ENCODE assay signal across 13 cellular contexts in the genomic region with DNA sequence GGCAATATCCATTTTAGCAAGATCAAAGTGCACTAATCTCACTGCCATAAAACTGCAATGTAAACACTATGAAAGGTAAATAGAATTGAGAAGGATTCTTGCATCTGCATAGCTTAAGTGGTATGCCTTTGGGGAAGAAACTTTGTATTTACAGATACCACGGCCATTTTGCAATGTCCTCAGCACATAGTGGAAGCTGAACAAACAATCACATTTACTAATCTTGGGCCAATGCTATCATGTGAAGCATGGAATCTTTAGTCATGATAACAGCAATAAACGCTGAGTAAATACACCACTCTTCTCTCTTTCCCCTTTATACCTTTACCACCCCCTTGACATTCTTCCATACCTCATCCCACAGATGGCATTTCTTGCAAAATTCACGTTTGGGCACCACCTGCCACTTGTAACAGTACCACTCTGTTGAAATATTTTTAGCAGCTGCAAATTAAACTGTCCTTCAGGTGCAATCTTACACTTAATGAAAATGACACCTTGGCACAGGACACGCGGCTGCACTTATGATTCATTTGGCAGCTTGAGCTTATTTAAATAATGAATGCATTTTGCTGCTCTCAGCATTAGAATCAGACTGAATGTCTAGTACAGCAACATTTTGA.
DNase-seq lines count a peak whose midpoint lies in the region; ATAC-seq and TF ChIP-seq lines count a peak whose summit lies in the region.
"Had no signal": no experiment of that assay in that cellular context is flagged by ENCODE, and none has a peak within 500 bp of the region (broad histone marks: within the 10 kb centered on the region; RNA-seq: fewer than 3 reads in every experiment).

No MANE protein-coding gene starts in this region.

- no peak overlapping the region for H3K9ac ChIP-seq in neural progenitor cell

- H3K4me2 ChIP-seq in neural progenitor cell, result no peak overlapping the region

- H3F3A ChIP-seq in neural progenitor cell (ENCODE audit: low read depth), result peaks cover 15% of the 10 kb centered on the region

- no peak overlapping the region for H3K27ac Mint-ChIP-seq in neural progenitor cell
- H3K27ac Mint-ChIP-seq: activated B cell treated with CpG ODN at 0.5 μM for 24 hours had no signal

- H3K4me1 Mint-ChIP-seq in neural progenitor cell, result peaks cover 15% of the 10 kb centered on the region
- H3K4me1 Mint-ChIP-seq: activated B cell treated with CpG ODN at 0.5 μM for 24 hours; naive thymus-derived CD4-positive, alpha-beta T cell had no signal

- H3K9me3 ChIP-seq in RWPE2 (ENCODE audit: severe bottlenecking), result no peaks in the 10 kb centered on the region
- H3K9me3 ChIP-seq in neural progenitor cell (ENCODE audit: low read depth), result no peaks in the 10 kb centered on the region

- no peaks in the 10 kb centered on the region for H4K20me1 ChIP-seq in neural progenitor cell (ENCODE audit: low read depth)

- H3K36me3 Mint-ChIP-seq in neural progenitor cell, result peaks cover 17% of the 10 kb centered on the region
- H3K36me3 Mint-ChIP-seq: naive thymus-derived CD4-positive, alpha-beta T cell had no signal

- H3K27ac ChIP-seq in RWPE2 (ENCODE audit: poor library complexity, severe bottlenecking) (peak overlapping the region; percentile 70), neural progenitor cell (no peak overlapping the region)

- peak; percentile 98 for DNase-seq in DMS53 (lab: John Stamatoyannopoulos, UW)
- DNase-seq in NCI-H1417 treated with DMSO at 0.1 percent for 48 hours (lab: John Stamatoyannopoulos, UW), result peak; percentile 71
- no peak for DNase-seq in RWPE2 (ENCODE audit: low spot score)
- peak; percentile 35 for DNase-seq in kidney tubule cell (ENCODE audit: low spot score)
- DNase-seq in RKO (ENCODE audit: low spot score), result no peak
- no peak for DNase-seq in effector CD4-positive, alpha-beta T cell
- DNase-seq in neural progenitor cell (ENCODE audit: low spot score), result no peak
- DNase-seq in 8988T, result no peak
- DNase-seq: activated B cell treated with CpG ODN at 0.5 μM for 24 hours; activated gamma-delta T cell treated with Interleukin-2 at 50 U/mL for 16 hours; C1 segment of cervical spinal cord; naive thymus-derived CD4-positive, alpha-beta T cell; stimulated activated naive CD8-positive, alpha-beta T cell treated with anti-CD3 and anti-CD28 coated beads, Interleukin-15, Interleukin-2, amounts not matched to agents 100 U/mL and 50 U/mL, for 24 hours had no signal

- no peaks in the 10 kb centered on the region for H3K9me3 Mint-ChIP-seq in neural progenitor cell
- H3K9me3 Mint-ChIP-seq: activated B cell treated with CpG ODN at 0.5 μM for 24 hours; naive thymus-derived CD4-positive, alpha-beta T cell had no signal

- H3K4me3 ChIP-seq in RWPE2 (ENCODE audit: severe bottlenecking) (no peak overlapping the region), neural progenitor cell (no peak overlapping the region)

- peak; percentile 77 for ATAC-seq in RWPE2 (ENCODE audit: low read depth)
- ATAC-seq: naive thymus-derived CD4-positive, alpha-beta T cell; stimulated activated naive CD8-positive, alpha-beta T cell treated with anti-CD3 and anti-CD28 coated beads, Interleukin-15, Interleukin-2, amounts not matched to agents 100 U/mL and 50 U/mL, for 24 hours had no signal

- H3K36me3 ChIP-seq in RWPE2 (ENCODE audit: low read depth) (no peaks in the 10 kb centered on the region), neural progenitor cell (peaks cover 8% of the 10 kb centered on the region)

- no peak overlapping the region for H3K4me3 Mint-ChIP-seq in neural progenitor cell
- H3K4me3 Mint-ChIP-seq: activated B cell treated with CpG ODN at 0.5 μM for 24 hours; naive thymus-derived CD4-positive, alpha-beta T cell had no signal

- no peaks in the 10 kb centered on the region for H3K79me2 ChIP-seq in neural progenitor cell (ENCODE audit: low read depth)

- peaks cover 2% of the 10 kb centered on the region for H3K27me3 Mint-ChIP-seq in neural progenitor cell (ENCODE audit: insufficient read depth, low read depth)
- H3K27me3 Mint-ChIP-seq: activated B cell treated with CpG ODN at 0.5 μM for 24 hours; naive thymus-derived CD4-positive, alpha-beta T cell had no signal

- TF ChIP-seq CTCF in RWPE2 (IDR thresholded peaks at IDR 0.05; ENCODE audit: poor library complexity, severe bottlenecking), result no peak
- no peak for TF ChIP-seq CTCF in neural progenitor cell (IDR thresholded peaks at IDR 0.05)

- H3K4me1 ChIP-seq in RWPE2 (ENCODE audit: insufficient read depth, poor library complexity, severe bottlenecking), result peaks cover 36% of the 10 kb centered on the region
- peaks cover 10% of the 10 kb centered on the region for H3K4me1 ChIP-seq in neural progenitor cell

- no peak overlapping the region for H2AFZ ChIP-seq in neural progenitor cell (replicated peaks)

- H3K27me3 ChIP-seq in RWPE2 (ENCODE audit: insufficient read depth, poor library complexity, severe bottlenecking) (no peaks in the 10 kb centered on the region), neural progenitor cell (no peaks in the 10 kb centered on the region)

Comparison
In these comparisons a context has a peak if more than half of its experiments do, and no peak if none do; other contexts are left out.
1. DNase-seq: peak in DMS53 (single experiment), NCI-H1417 treated with DMSO at 0.1 percent for 48 hours (single experiment) and kidney tubule cell (single experiment); none in RWPE2 (single experiment), RKO (single experiment), effector CD4-positive, alpha-beta T cell (single experiment), neural progenitor cell (single experiment) and 8988T (single experiment).